ENCODE assay signal across 3 cellular contexts in the genomic region with DNA sequence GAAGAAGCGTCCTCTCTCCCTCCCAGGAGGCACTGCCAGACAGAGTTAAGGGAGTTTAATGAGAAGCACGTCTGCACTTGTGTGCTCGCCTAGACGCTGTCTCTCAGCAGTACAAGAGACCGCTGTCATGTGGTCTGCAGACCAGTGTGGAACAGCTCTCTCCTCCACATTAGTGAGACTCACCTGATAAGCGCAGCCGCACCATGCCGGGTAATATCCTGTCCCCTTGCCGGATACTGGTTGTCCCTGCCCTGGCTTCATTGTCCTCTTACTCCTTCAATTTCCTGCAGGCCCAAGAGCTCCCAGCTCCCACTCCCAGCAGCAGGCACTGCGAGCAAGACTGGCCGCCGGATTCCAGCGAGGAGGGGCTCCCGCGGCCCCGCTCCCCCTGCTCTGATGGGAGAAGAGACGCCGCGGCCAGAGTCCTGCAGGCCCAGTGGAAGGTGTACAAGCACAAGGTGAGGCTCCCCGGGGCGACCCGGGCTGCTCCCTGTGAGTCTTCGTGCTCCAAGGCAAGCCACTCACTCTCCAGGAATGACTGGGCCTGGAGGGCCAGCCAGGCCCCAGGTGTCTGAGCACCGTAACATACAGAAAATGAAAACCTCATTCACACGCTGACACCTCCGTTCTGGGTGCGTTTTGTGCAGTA.
TF ChIP-seq lines count a peak whose summit lies in the region.

No MANE protein-coding gene starts in this region.

TF ChIP-seq in HepG2, 621 proteins besides CTCF, POLR2A, EP300 and RAD21 (continues in another document):
- TF ChIP-seq ZNF775 (CRISPR knock-in tag; IDR thresholded peaks at IDR 0.05; ENCODE audit: borderline replicate concordance) = no peak
- TF ChIP-seq, protein P1, sequence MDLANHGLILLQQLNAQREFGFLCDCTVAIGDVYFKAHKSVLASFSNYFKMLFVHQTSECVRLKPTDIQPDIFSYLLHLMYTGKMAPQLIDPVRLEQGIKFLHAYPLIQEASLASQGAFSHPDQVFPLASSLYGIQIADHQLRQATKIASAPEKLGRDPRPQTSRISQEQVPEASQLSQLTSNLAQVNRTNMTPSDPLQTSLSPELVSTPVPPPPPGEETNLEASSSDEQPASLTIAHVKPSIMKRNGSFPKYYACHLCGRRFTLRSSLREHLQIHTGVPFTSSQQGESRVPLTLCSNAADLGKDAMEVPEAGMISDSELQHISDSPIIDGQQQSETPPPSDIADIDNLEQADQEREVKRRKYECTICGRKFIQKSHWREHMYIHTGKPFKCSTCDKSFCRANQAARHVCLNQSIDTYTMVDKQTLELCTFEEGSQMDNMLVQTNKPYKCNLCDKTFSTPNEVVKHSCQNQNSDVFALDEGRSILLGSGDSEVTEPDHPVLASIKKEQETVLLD (CRISPR knock-in tag; IDR thresholded peaks at IDR 0.05; ENCODE audit: low read depth) = no peak
- no peak for TF ChIP-seq NKX3-1 (CRISPR knock-in tag; IDR thresholded peaks at IDR 0.05)
- TF ChIP-seq, protein P2, sequence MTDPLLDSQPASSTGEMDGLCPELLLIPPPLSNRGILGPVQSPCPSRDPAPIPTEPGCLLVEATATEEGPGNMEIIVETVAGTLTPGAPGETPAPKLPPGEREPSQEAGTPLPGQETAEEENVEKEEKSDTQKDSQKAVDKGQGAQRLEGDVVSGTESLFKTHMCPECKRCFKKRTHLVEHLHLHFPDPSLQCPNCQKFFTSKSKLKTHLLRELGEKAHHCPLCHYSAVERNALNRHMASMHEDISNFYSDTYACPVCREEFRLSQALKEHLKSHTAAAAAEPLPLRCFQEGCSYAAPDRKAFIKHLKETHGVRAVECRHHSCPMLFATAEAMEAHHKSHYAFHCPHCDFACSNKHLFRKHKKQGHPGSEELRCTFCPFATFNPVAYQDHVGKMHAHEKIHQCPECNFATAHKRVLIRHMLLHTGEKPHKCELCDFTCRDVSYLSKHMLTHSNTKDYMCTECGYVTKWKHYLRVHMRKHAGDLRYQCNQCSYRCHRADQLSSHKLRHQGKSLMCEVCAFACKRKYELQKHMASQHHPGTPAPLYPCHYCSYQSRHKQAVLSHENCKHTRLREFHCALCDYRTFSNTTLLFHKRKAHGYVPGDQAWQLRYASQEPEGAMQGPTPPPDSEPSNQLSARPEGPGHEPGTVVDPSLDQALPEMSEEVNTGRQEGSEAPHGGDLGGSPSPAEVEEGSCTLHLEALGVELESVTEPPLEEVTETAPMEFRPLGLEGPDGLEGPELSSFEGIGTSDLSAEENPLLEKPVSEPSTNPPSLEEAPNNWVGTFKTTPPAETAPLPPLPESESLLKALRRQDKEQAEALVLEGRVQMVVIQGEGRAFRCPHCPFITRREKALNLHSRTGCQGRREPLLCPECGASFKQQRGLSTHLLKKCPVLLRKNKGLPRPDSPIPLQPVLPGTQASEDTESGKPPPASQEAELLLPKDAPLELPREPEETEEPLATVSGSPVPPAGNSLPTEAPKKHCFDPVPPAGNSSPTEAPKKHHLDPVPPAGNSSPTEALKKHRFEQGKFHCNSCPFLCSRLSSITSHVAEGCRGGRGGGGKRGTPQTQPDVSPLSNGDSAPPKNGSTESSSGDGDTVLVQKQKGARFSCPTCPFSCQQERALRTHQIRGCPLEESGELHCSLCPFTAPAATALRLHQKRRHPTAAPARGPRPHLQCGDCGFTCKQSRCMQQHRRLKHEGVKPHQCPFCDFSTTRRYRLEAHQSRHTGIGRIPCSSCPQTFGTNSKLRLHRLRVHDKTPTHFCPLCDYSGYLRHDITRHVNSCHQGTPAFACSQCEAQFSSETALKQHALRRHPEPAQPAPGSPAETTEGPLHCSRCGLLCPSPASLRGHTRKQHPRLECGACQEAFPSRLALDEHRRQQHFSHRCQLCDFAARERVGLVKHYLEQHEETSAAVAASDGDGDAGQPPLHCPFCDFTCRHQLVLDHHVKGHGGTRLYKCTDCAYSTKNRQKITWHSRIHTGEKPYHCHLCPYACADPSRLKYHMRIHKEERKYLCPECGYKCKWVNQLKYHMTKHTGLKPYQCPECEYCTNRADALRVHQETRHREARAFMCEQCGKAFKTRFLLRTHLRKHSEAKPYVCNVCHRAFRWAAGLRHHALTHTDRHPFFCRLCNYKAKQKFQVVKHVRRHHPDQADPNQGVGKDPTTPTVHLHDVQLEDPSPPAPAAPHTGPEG (CRISPR knock-in tag; IDR thresholded peaks at IDR 0.05) = no peak
- TF ChIP-seq, protein P3, sequence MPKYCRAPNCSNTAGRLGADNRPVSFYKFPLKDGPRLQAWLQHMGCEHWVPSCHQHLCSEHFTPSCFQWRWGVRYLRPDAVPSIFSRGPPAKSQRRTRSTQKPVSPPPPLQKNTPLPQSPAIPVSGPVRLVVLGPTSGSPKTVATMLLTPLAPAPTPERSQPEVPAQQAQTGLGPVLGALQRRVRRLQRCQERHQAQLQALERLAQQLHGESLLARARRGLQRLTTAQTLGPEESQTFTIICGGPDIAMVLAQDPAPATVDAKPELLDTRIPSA (CRISPR knock-in tag; IDR thresholded peaks at IDR 0.05; ENCODE audit: borderline replicate concordance) = no peak
- no peak for TF ChIP-seq MAF1 (CRISPR knock-in tag; IDR thresholded peaks at IDR 0.05; ENCODE audit: borderline replicate concordance)
- TF ChIP-seq ZBTB7A (CRISPR knock-in tag; IDR thresholded peaks at IDR 0.05) = no peak
- no peak for TF ChIP-seq SP5 (CRISPR knock-in tag; IDR thresholded peaks at IDR 0.05; ENCODE audit: borderline replicate concordance, low read depth)

TF ChIP-seq in H1, 55 proteins besides CTCF, POLR2A, EP300 and RAD21:
- no peak for TF ChIP-seq SP1 (IDR thresholded peaks at IDR 0.05; ENCODE audit: low read depth, low read length)
- no peak for TF ChIP-seq ASH2L (IDR thresholded peaks at IDR 0.05; ENCODE audit: low read length)
- no peak for TF ChIP-seq JUND (IDR thresholded peaks at IDR 0.05; ENCODE audit: low read length)
- TF ChIP-seq CBX8 (IDR thresholded peaks at IDR 0.05; ENCODE audit: borderline replicate concordance, low read depth, low read length) = no peak
- no peak for TF ChIP-seq CREB1 (IDR thresholded peaks at IDR 0.05)
- TF ChIP-seq SRF (IDR thresholded peaks at IDR 0.05; ENCODE audit: low read depth, low read length) = no peak
- TF ChIP-seq RNF2 (IDR thresholded peaks at IDR 0.05; ENCODE audit: borderline replicate concordance, low read depth, low read length, missing control alignments, poor library complexity, severe bottlenecking) = no peak
- TF ChIP-seq TBP (IDR thresholded peaks at IDR 0.05; ENCODE audit: low read depth, low read length) = no peak
- no peak for TF ChIP-seq CBX5 (IDR thresholded peaks at IDR 0.05; ENCODE audit: low read depth, low read length)
- no peak for TF ChIP-seq SIX5 (IDR thresholded peaks at IDR 0.05; ENCODE audit: low read depth, low read length)
- TF ChIP-seq CHD1 (IDR thresholded peaks at IDR 0.05; ENCODE audit: low read depth, low read length) = no peak
- TF ChIP-seq RFX5 (IDR thresholded peaks at IDR 0.05; ENCODE audit: borderline replicate concordance, low read depth, low read length) = no peak
- TF ChIP-seq KDM4A (IDR thresholded peaks at IDR 0.05; ENCODE audit: low read depth, low read length, severe bottlenecking) = no peak
- no peak for TF ChIP-seq YY1 (IDR thresholded peaks at IDR 0.05; ENCODE audit: low read depth, low read length)
- TF ChIP-seq TAF7 (optimal IDR thresholded peaks at IDR 0.05; ENCODE audit: borderline replicate concordance, low read depth, low read length) = no peak
- TF ChIP-seq, protein P4, sequence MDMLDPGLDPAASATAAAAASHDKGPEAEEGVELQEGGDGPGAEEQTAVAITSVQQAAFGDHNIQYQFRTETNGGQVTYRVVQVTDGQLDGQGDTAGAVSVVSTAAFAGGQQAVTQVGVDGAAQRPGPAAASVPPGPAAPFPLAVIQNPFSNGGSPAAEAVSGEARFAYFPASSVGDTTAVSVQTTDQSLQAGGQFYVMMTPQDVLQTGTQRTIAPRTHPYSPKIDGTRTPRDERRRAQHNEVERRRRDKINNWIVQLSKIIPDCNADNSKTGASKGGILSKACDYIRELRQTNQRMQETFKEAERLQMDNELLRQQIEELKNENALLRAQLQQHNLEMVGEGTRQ (IDR thresholded peaks at IDR 0.05; ENCODE audit: low read length) = no peak
- no peak for TF ChIP-seq SIRT6 (IDR thresholded peaks at IDR 0.05; ENCODE audit: low read length)
- no peak for TF ChIP-seq GABPA (IDR thresholded peaks at IDR 0.05; ENCODE audit: borderline replicate concordance, insufficient read depth, low read length)

TF ChIP-seq in HEK293T, 16 proteins besides CTCF, POLR2A, EP300 and RAD21:
- TF ChIP-seq ZNF384 (IDR thresholded peaks at IDR 0.05) (no peak), FOXA1 (IDR thresholded peaks at IDR 0.05) (no peak), FOXK2 (IDR thresholded peaks at IDR 0.05) (no peak), SP1 (IDR thresholded peaks at IDR 0.05) (no peak), ARNT (IDR thresholded peaks at IDR 0.05) (no peak), L3MBTL2 (conservative IDR thresholded peaks at IDR 0.05) (no peak), BHLHE40 (IDR thresholded peaks at IDR 0.05; ENCODE audit: borderline replicate concordance) (no peak), ELF4 (IDR thresholded peaks at IDR 0.05) (no peak), FOXM1 (IDR thresholded peaks at IDR 0.05; ENCODE audit: borderline replicate concordance) (no peak), HDGF (IDR thresholded peaks at IDR 0.05; ENCODE audit: borderline replicate concordance) (no peak), SUZ12 (IDR thresholded peaks at IDR 0.05) (no peak), CTBP1 (IDR thresholded peaks at IDR 0.05; ENCODE audit: borderline replicate concordance) (no peak)
- TF ChIP-seq, protein P5, sequence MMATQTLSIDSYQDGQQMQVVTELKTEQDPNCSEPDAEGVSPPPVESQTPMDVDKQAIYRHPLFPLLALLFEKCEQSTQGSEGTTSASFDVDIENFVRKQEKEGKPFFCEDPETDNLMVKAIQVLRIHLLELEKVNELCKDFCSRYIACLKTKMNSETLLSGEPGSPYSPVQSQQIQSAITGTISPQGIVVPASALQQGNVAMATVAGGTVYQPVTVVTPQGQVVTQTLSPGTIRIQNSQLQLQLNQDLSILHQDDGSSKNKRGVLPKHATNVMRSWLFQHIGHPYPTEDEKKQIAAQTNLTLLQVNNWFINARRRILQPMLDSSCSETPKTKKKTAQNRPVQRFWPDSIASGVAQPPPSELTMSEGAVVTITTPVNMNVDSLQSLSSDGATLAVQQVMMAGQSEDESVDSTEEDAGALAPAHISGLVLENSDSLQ (IDR thresholded peaks at IDR 0.05) = no peak
